In genomic region chr18:48475635-48476549, GRCh38 we compare ENCODE assay signal across 8 cellular contexts.
A peak's percentile ranks its signal among the peaks of the same experiment; 100 is the strongest.
DNase-seq lines count a peak whose midpoint lies in the region; ATAC-seq, FAIRE-seq and TF ChIP-seq lines count a peak whose summit lies in the region.

No MANE protein-coding gene starts in this region.

- H3K27ac Mint-ChIP-seq in MCF 10A (ENCODE audit: low read depth, unreplicated experiment): no peak overlapping the region

- H3K4me1 ChIP-seq in MM.1S (ENCODE audit: low read length): peaks cover 25% of the 10 kb centered on the region

- H3K27me3 ChIP-seq in MM.1S (replicated peaks; ENCODE audit: insufficient read depth, low read length): no peaks in the 10 kb centered on the region

- no peaks in the 10 kb centered on the region for H3K9me3 ChIP-seq in MM.1S (replicated peaks; ENCODE audit: insufficient read depth, low read length)

- no TSS peak for BruUV-seq in MCF 10A (replicated peaks; lab: Mats Ljungman, UMichigan)

- H3K4me2 ChIP-seq in MM.1S (ENCODE audit: low read depth, low read length): no peak overlapping the region

- H3K9me3 Mint-ChIP-seq in MCF 10A (ENCODE audit: unreplicated experiment): peaks cover 18% of the 10 kb centered on the region

- POLR2A ChIA-PET in MCF 10A (lab: Yijun Ruan, JAX): interaction anchor here (0.6 to 1.6 kb wide), 7 partner anchors 10 to 270 kb away, joined by 3 to 6 read pairs (median 4); no protein-coding TSS in a partner anchor

- no peaks in the 10 kb centered on the region for H3K9me2 ChIP-seq in MM.1S (replicated peaks; ENCODE audit: insufficient read depth, low read length)

- peaks cover 5% of the 10 kb centered on the region for H3K4me1 Mint-ChIP-seq in MCF 10A (ENCODE audit: insufficient read depth, unreplicated experiment)

- no peaks in the 10 kb centered on the region for H3K36me3 ChIP-seq in MM.1S (replicated peaks; ENCODE audit: insufficient read depth, low read length)

- H3K9ac ChIP-seq in MM.1S (ENCODE audit: low read length): no peak overlapping the region

- H3K27me3 Mint-ChIP-seq in MCF 10A (ENCODE audit: insufficient read depth, unreplicated experiment): peaks cover 16% of the 10 kb centered on the region

- no peak overlapping the region for H2AFZ ChIP-seq in MM.1S (ENCODE audit: low read length)

- no peaks in the 10 kb centered on the region for H3K79me2 ChIP-seq in MM.1S (ENCODE audit: low read length)

- peak; percentile 81 for TF ChIP-seq CTCF in MM.1S (IDR thresholded peaks at IDR 0.05; ENCODE audit: low read length)
- peak; percentile 86 for TF ChIP-seq CTCF in MCF 10A (IDR thresholded peaks at IDR 0.05; ENCODE audit: unreplicated experiment)

- FAIRE-seq in GM18507 (lab: Jason Lieb, UNC): peak; percentile 67
- no peak for FAIRE-seq in RCC 7860 (lab: Jason Lieb, UNC)

- CTCF ChIA-PET in MCF 10A (lab: Yijun Ruan, JAX): interaction anchor here (0.5 to 3.5 kb wide), 51 partner anchors 8 to 702 kb away, joined by 3 to 99 read pairs (median 4); no protein-coding TSS in a partner anchor

- no peak overlapping the region for H3K4me3 Mint-ChIP-seq in MCF 10A (ENCODE audit: unreplicated experiment)

- H3K36me3 Mint-ChIP-seq in MCF 10A (ENCODE audit: insufficient read depth, unreplicated experiment): no peaks in the 10 kb centered on the region

- DNase-seq in AML-193 (lab: John Stamatoyannopoulos, UW) (peak; percentile 49 to 66), GM18507 (ENCODE audit: extremely low spot score, insufficient read length, low read depth) (peak; percentile 40), MM.1S (peak; percentile 67), RCC 7860 (ENCODE audit: low spot score) (peak; percentile 62), MCF 10A (ENCODE audit: unreplicated experiment) (peak; percentile 71), iPS-NIHi7 (ENCODE audit: extremely low spot score) (peak; percentile 90), smooth muscle cell of the brain vasculature (ENCODE audit: low read depth, low spot score) (peak; percentile 59)

- no peaks in the 10 kb centered on the region for H4K20me1 ChIP-seq in MM.1S (ENCODE audit: insufficient read depth, low read length)

- ATAC-seq in GM21825 (IDR thresholded peaks at IDR 0.05; ENCODE audit: unreplicated experiment): no peak

- no peak overlapping the region for H3K4me3 ChIP-seq in MM.1S (ENCODE audit: low read length)

- intact Hi-C loops in MCF 10A (cut with micrococcal nuclease): loop anchor here (1.0 to 10.0 kb wide), 3 partner anchors 63 to 299 kb away; partner anchors contain the start of gene CTIF

- peaks cover 17% of the 10 kb centered on the region for H3F3A ChIP-seq in MM.1S (ENCODE audit: insufficient read depth, low read length)

- H3K27ac ChIP-seq in MM.1S (ENCODE audit: low read length): no peak overlapping the region

Comparison
In these comparisons a context has a peak if more than half of its experiments do, and no peak if none do; other contexts are left out.
1. DNase-seq: peak in every context shown above with its lines; median percentile 90 in iPS-NIHi7; 71 in MCF 10A; 67 in MM.1S; 62 in RCC 7860; 59 in smooth muscle cell of the brain vasculature; 58 in AML-193; 40 in GM18507.